ENCODE assay signal across 8 cellular contexts in the genomic region with DNA sequence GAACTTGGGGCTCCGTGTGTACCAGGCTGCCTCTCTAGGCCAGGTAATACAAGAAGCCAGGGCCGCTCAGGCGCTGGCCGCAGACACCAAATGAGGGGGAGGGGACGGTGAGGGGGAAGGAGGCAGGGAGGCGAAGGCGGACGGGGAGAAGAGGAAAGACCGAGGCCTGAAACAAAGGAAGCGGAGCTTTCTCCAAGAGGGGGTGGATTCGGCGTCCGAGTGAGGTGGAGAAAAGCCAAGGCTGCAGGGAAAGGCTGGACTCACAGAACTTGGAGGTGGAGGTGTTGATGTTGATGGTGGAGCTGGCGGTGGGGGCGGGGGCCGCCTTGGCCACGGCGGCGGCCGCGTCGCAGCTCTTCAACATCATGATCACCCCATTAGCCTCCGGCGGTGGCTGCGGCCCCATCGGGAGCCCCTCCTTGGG. TPM values are rescaled to one million over a fixed set of nuclear protein-coding genes. Genes with fewer than 3 reads are reported as not detected.
DNase-seq lines count a peak whose midpoint lies in the region; ATAC-seq and TF ChIP-seq lines count a peak whose summit lies in the region.

No MANE protein-coding gene starts in this region.

- TF ChIP-seq CTCF in AG04450 (IDR thresholded peaks at IDR 0.05; ENCODE audit: low read depth, low read length): no peak
- no peak for TF ChIP-seq CTCF in hepatocyte (IDR thresholded peaks at IDR 0.05; ENCODE audit: poor library complexity)
- no peak for TF ChIP-seq CTCF in retinal pigment epithelial cell (conservative IDR thresholded peaks at IDR 0.05; ENCODE audit: low read depth, low read length)

- peak overlapping the region; percentile 81 for H3K27ac ChIP-seq in AG04450 (ENCODE audit: low read depth, low read length)
- H3K27ac ChIP-seq in SJSA1: peak overlapping the region; percentile 15; the same call in 1 of the 2 replicates
- peak overlapping the region; percentile 93 for H3K27ac ChIP-seq in hepatocyte

- POLR2A ChIA-PET in AG04450 (lab: Yijun Ruan, JAX): interaction anchor here (0.5 to 1.3 kb wide), 5 partner anchors 186 to 318 kb away, joined by 3 to 11 read pairs (median 3); partner anchors contain the start of gene NANOS1

- peaks cover 6% of the 10 kb centered on the region for H3K36me3 ChIP-seq in SJSA1
- H3K36me3 ChIP-seq in hepatocyte (replicated peaks; ENCODE audit: insufficient read depth, low read depth): no peaks in the 10 kb centered on the region

- H3K79me2 ChIP-seq in hepatocyte: peaks cover 53% of the 10 kb centered on the region

- DNase-seq in AG04450 (ENCODE audit: low read depth, low spot score) (no peak), SJSA1 (ENCODE audit: low read depth in 1 of 2, low spot score in 2 of 2) (peak; percentile 48 to 53), anterior cingulate cortex (lab: John Stamatoyannopoulos, UW) (peak in 31 of 58 donors; percentile 4 to 65 (median 36)), hepatocyte (ENCODE audit: low spot score) (peak; percentile 72), retinal pigment epithelial cell (ENCODE audit: low read depth) (no peak), dedifferentiated amniotic fluid mesenchymal stem cell (ENCODE audit: extremely low spot score) (no peak)

- H2AFZ ChIP-seq in hepatocyte: peak overlapping the region; percentile 30

- ATAC-seq in GM18868 (IDR thresholded peaks at IDR 0.05; ENCODE audit: unreplicated experiment) (peak; percentile 20), HG03159 (IDR thresholded peaks at IDR 0.05; ENCODE audit: unreplicated experiment) (peak; percentile 21)

- 0% methylated on average over 11 of the region's 26 CpGs for WGBS in hepatocyte (ENCODE audit: low lambda C conversion rate, missing lambda C conversion rate)

- H3K4me3 ChIP-seq in AG04450 (ENCODE audit: low read depth, low read length) (peak overlapping the region; percentile 95), SJSA1 (peak overlapping the region; percentile 87), hepatocyte (peak overlapping the region; percentile 74), retinal pigment epithelial cell (ENCODE audit: low read length) (peak overlapping the region; percentile 94)

- CTCF ChIA-PET in AG04450 (lab: Charles Lee): interaction anchor here (0.7 to 2.7 kb wide), 6 partner anchors 20 to 186 kb away, joined by 3 to 17 read pairs (median 6); no protein-coding TSS in a partner anchor

- H3K9me3 ChIP-seq in AG04450 (ENCODE audit: control insufficient read depth, insufficient read depth, low read length) (no peaks in the 10 kb centered on the region; the same call in 1 of the 2 replicates), SJSA1 (replicated peaks) (no peaks in the 10 kb centered on the region), hepatocyte (ENCODE audit: low read depth) (no peaks in the 10 kb centered on the region)

- peak overlapping the region; percentile 76 for H3K4me2 ChIP-seq in hepatocyte

- peaks cover 46% of the 10 kb centered on the region for H4K20me1 ChIP-seq in hepatocyte (ENCODE audit: insufficient read depth, poor library complexity, severe bottlenecking)

- no peaks in the 10 kb centered on the region for H3K27me3 ChIP-seq in AG04450 (ENCODE audit: control insufficient read depth, insufficient read depth, low read length)
- H3K27me3 ChIP-seq in SJSA1 (replicated peaks): no peaks in the 10 kb centered on the region
- no peaks in the 10 kb centered on the region for H3K27me3 ChIP-seq in hepatocyte

- H3K4me1 ChIP-seq in SJSA1 (replicated peaks) (peaks cover 15% of the 10 kb centered on the region), hepatocyte (ENCODE audit: insufficient read depth) (peaks cover 12% of the 10 kb centered on the region)

- H3K9me2 ChIP-seq in hepatocyte (replicated peaks; ENCODE audit: insufficient read depth): no peaks in the 10 kb centered on the region

RNA-seq across cellular contexts. Expression of gene CACUL1, which starts 0.6 kb away (rescaled TPM):
- polyA plus RNA-seq in AG04450 (2011; rRNA removed): 12.4 and 15.3 TPM in 2 replicates
- 23.8 and 32.5 TPM in 2 replicates for polyA minus RNA-seq in AG04450 (2011; rRNA and poly(A)+ RNA removed)
- total RNA-seq in SJSA1 (2014; rRNA removed; shearing (Covaris generic)): 19.9 and 26.6 TPM in 2 replicates
- 35.0 and 37.5 TPM in 2 replicates for total RNA-seq in hepatocyte
- 44.3 and 48.3 TPM in 2 replicates for polyA plus RNA-seq in hepatocyte

Comparison
In these comparisons a context has a peak if more than half of its experiments do, and no peak if none do; other contexts are left out.
1. DNase-seq: peak in SJSA1 (2 of 2), anterior cingulate cortex (31 of 58) and hepatocyte (single experiment); none in AG04450 (single experiment), retinal pigment epithelial cell (single experiment) and dedifferentiated amniotic fluid mesenchymal stem cell (single experiment).
2. H3K27ac ChIP-seq: peak in every context shown above with its lines; median percentile 93 in hepatocyte; 81 in AG04450; 15 in SJSA1.
3. Peak in every context shown above with its lines, with median percentiles within 50 percentile points of each other: H3K4me3 ChIP-seq.